ENCODE assay signal across 10 cellular contexts in the genomic region with DNA sequence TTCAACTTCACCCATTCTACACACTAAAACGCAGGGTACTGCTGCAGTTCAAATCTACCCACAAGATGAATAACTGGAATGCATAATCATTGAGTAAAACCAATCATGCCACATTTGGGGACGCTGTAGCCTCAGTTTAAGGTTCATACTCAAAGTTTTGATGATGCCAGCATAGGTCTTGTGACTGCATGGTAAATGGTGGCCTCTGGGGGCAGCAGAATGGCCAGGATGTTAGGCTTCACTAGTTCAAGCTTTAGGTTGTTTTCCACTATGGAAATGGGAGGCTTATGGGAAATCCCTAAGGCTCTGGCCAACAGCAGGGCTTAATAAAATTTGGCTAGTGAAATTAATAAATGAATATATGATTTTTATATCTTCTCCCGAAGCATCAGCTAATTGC.
DNase-seq lines count a peak whose midpoint lies in the region; ATAC-seq and TF ChIP-seq lines count a peak whose summit lies in the region.
"Had no signal": no experiment of that assay in that cellular context is flagged by ENCODE, and none has a peak within 500 bp of the region (broad histone marks: within the 10 kb centered on the region; RNA-seq: fewer than 3 reads in every experiment).

No MANE protein-coding gene starts in this region.

- peaks cover 39% of the 10 kb centered on the region for H3K27me3 Mint-ChIP-seq in activated naive CD8-positive, alpha-beta T cell treated with anti-CD3 and anti-CD28 coated beads, Interleukin-2, amount 50 U/mL, for 24 hours

- no peak overlapping the region for H3K4me3 Mint-ChIP-seq in activated naive CD8-positive, alpha-beta T cell treated with anti-CD3 and anti-CD28 coated beads, Interleukin-2, amount 50 U/mL, for 24 hours

- no peak overlapping the region for H3K9ac ChIP-seq in smooth muscle cell (ENCODE audit: low read depth)

- H3K4me3 ChIP-seq in osteoblast (ENCODE audit: insufficient read depth, low read length) (no peak overlapping the region), smooth muscle cell (no peak overlapping the region)
- no peak overlapping the region for H3K4me3 ChIP-seq in effector memory CD4-positive, alpha-beta T cell (ENCODE audit: insufficient read depth, low read depth, low read length, poor library complexity, severe bottlenecking)
- H3K4me3 ChIP-seq: sigmoid colon had no signal

- no peak overlapping the region for H3K27ac Mint-ChIP-seq in activated naive CD8-positive, alpha-beta T cell treated with anti-CD3 and anti-CD28 coated beads, Interleukin-2, amount 50 U/mL, for 24 hours

- TF ChIP-seq CTCF in osteoblast (IDR thresholded peaks at IDR 0.05; ENCODE audit: extremely low read depth, low read depth, low read length) (peak; percentile 43), smooth muscle cell (IDR thresholded peaks at IDR 0.05; ENCODE audit: borderline replicate concordance, insufficient read depth, poor library complexity, severe bottlenecking) (no peak)

- no peaks in the 10 kb centered on the region for H3K79me2 ChIP-seq in osteoblast (ENCODE audit: insufficient read depth, low read length)
- no peaks in the 10 kb centered on the region for H3K79me2 ChIP-seq in smooth muscle cell (ENCODE audit: low read depth)

- no peaks in the 10 kb centered on the region for H3K9me3 Mint-ChIP-seq in activated naive CD8-positive, alpha-beta T cell treated with anti-CD3 and anti-CD28 coated beads, Interleukin-2, amount 50 U/mL, for 24 hours

- H4K20me1 ChIP-seq in osteoblast (ENCODE audit: insufficient read depth, low read length) (no peaks in the 10 kb centered on the region), smooth muscle cell (ENCODE audit: low read depth) (no peaks in the 10 kb centered on the region)

- no peaks in the 10 kb centered on the region for H3K4me1 Mint-ChIP-seq in activated naive CD8-positive, alpha-beta T cell treated with anti-CD3 and anti-CD28 coated beads, Interleukin-2, amount 50 U/mL, for 24 hours

- WGBS in smooth muscle cell (ENCODE audit: low lambda C conversion rate): 69% methylated on average over 3 of the region's 3 CpGs

- H3K27ac ChIP-seq in osteoblast (ENCODE audit: low read depth, low read length) (no peak overlapping the region), smooth muscle cell (ENCODE audit: low read depth) (no peak overlapping the region)
- no peak overlapping the region for H3K27ac ChIP-seq in effector memory CD4-positive, alpha-beta T cell (ENCODE audit: insufficient read depth, low read length, poor library complexity, severe bottlenecking)
- H3K27ac ChIP-seq: sigmoid colon had no signal

- peak; percentile 36 for DNase-seq in DMS 273 (lab: John Stamatoyannopoulos, UW; ENCODE audit: unreplicated experiment)
- no peak for DNase-seq in DMS 273 treated with DMSO at 0.1 percent for 48 hours (lab: John Stamatoyannopoulos, UW)
- no peak for DNase-seq in activated naive CD8-positive, alpha-beta T cell treated with anti-CD3 and anti-CD28 coated beads, Interleukin-2, amount 50 U/mL, for 24 hours
- DNase-seq in osteoblast (ENCODE audit: insufficient read length, low spot score, missing footprints): no peak
- DNase-seq in effector memory CD4-positive, alpha-beta T cell: no peak
- no peak for DNase-seq in smooth muscle cell (lab: John Stamatoyannopoulos, UW; ENCODE audit: unreplicated experiment)
- DNase-seq: 8988T, sigmoid colon had no signal

- H3K4me2 ChIP-seq in osteoblast (ENCODE audit: insufficient read depth, low read length) (no peak overlapping the region), smooth muscle cell (no peak overlapping the region)

- ATAC-seq in HG03095 (IDR thresholded peaks at IDR 0.05; ENCODE audit: unreplicated experiment) (peak; percentile 92), HG03521 (IDR thresholded peaks at IDR 0.05; ENCODE audit: unreplicated experiment) (no peak)
- peak; percentile 65 for ATAC-seq in activated naive CD8-positive, alpha-beta T cell treated with anti-CD3 and anti-CD28 coated beads, Interleukin-2, amount 50 U/mL, for 24 hours

- H3K27me3 ChIP-seq in osteoblast (ENCODE audit: insufficient read depth, low read length) (no peaks in the 10 kb centered on the region), smooth muscle cell (ENCODE audit: low read depth) (no peaks in the 10 kb centered on the region)
- H3K27me3 ChIP-seq in effector memory CD4-positive, alpha-beta T cell (replicated peaks; ENCODE audit: control insufficient read depth, insufficient read depth, low read length, poor library complexity, severe bottlenecking): no peaks in the 10 kb centered on the region
- H3K27me3 ChIP-seq: sigmoid colon had no signal

- H2AFZ ChIP-seq in osteoblast (ENCODE audit: low read length) (peak overlapping the region; percentile 39), smooth muscle cell (ENCODE audit: low read depth) (no peak overlapping the region)

- H3K36me3 ChIP-seq in osteoblast (ENCODE audit: insufficient read depth, low read length): no peaks in the 10 kb centered on the region
- H3K36me3 ChIP-seq in effector memory CD4-positive, alpha-beta T cell (ENCODE audit: control insufficient read depth, insufficient read depth, low read length): no peaks in the 10 kb centered on the region
- no peaks in the 10 kb centered on the region for H3K36me3 ChIP-seq in smooth muscle cell (ENCODE audit: low read depth)
- H3K36me3 ChIP-seq: sigmoid colon had no signal

- peaks cover 10% of the 10 kb centered on the region for H3F3A ChIP-seq in smooth muscle cell (ENCODE audit: low read depth)

- peaks cover 19% of the 10 kb centered on the region for H3K4me1 ChIP-seq in osteoblast (ENCODE audit: insufficient read depth, low read length)
- no peaks in the 10 kb centered on the region for H3K4me1 ChIP-seq in effector memory CD4-positive, alpha-beta T cell (ENCODE audit: control insufficient read depth, insufficient read depth, low read length, poor library complexity, severe bottlenecking)
- peaks cover 6% of the 10 kb centered on the region for H3K4me1 ChIP-seq in smooth muscle cell (ENCODE audit: low read depth)

- H3K9me3 ChIP-seq in osteoblast (ENCODE audit: low read depth, low read length): peaks cover 2% of the 10 kb centered on the region
- H3K9me3 ChIP-seq in effector memory CD4-positive, alpha-beta T cell (ENCODE audit: control insufficient read depth, low read length): no peaks in the 10 kb centered on the region
- no peaks in the 10 kb centered on the region for H3K9me3 ChIP-seq in smooth muscle cell (replicated peaks; ENCODE audit: low read depth)
- H3K9me3 ChIP-seq: sigmoid colon had no signal

- H3K36me3 Mint-ChIP-seq in activated naive CD8-positive, alpha-beta T cell treated with anti-CD3 and anti-CD28 coated beads, Interleukin-2, amount 50 U/mL, for 24 hours (ENCODE audit: low read depth): no peaks in the 10 kb centered on the region
